Comparison of ENCODE assay signal across 1 cellular context in the genomic region with DNA sequence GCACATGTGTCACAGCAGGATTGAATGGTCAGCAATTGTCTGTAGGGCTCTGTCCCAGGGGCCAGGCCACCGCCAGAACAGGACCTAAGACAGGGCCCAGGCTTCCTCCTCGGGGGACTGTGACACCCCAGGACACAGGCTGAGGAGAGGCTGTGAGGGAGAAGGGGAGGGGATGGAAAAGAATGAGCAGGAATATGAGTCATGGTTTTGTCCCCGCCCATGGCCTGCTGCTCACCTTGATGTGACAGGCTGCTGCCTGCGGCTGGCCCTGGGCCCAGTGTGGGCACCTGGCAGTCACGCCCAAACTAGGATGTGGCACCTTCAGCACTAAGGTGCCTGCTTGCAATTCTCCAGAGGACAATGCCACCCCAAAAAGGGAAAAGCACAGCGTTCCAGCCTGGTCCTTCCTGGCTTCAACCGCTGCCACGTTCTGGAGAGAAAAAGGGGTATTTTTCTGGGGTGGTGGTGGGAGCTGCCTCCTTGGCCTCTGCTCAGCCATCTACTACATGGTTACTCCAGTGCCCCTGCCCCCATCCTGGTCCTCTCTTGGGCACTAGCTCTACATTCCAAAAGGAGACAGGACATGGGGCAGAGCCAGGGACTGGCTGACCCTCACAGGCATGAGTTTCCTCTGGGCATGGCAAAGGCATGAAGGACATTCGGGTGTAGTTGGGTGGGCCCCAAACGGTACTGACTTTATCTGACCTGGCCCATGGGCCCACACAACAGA.
TF ChIP-seq lines count a peak whose summit lies in the region.

No MANE protein-coding gene starts in this region.

TF ChIP-seq in HEK293, 187 proteins besides CTCF, POLR2A, EP300 and RAD21 (continued from another document):
- TF ChIP-seq, protein P1, sequence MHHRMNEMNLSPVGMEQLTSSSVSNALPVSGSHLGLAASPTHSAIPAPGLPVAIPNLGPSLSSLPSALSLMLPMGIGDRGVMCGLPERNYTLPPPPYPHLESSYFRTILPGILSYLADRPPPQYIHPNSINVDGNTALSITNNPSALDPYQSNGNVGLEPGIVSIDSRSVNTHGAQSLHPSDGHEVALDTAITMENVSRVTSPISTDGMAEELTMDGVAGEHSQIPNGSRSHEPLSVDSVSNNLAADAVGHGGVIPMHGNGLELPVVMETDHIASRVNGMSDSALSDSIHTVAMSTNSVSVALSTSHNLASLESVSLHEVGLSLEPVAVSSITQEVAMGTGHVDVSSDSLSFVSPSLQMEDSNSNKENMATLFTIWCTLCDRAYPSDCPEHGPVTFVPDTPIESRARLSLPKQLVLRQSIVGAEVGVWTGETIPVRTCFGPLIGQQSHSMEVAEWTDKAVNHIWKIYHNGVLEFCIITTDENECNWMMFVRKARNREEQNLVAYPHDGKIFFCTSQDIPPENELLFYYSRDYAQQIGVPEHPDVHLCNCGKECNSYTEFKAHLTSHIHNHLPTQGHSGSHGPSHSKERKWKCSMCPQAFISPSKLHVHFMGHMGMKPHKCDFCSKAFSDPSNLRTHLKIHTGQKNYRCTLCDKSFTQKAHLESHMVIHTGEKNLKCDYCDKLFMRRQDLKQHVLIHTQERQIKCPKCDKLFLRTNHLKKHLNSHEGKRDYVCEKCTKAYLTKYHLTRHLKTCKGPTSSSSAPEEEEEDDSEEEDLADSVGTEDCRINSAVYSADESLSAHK (tag by site-specific recombination; IDR thresholded peaks at IDR 0.05) = no peak
- 0 out of 2 replicates have a peak, but pooled peaks have one; percentile 22 for TF ChIP-seq ZFP69B (tag by site-specific recombination; IDR thresholded peaks at IDR 0.05)
- TF ChIP-seq ZNF341 (tag by site-specific recombination; IDR thresholded peaks at IDR 0.05; ENCODE audit: low read depth) = no peak
- TF ChIP-seq, protein P2, sequence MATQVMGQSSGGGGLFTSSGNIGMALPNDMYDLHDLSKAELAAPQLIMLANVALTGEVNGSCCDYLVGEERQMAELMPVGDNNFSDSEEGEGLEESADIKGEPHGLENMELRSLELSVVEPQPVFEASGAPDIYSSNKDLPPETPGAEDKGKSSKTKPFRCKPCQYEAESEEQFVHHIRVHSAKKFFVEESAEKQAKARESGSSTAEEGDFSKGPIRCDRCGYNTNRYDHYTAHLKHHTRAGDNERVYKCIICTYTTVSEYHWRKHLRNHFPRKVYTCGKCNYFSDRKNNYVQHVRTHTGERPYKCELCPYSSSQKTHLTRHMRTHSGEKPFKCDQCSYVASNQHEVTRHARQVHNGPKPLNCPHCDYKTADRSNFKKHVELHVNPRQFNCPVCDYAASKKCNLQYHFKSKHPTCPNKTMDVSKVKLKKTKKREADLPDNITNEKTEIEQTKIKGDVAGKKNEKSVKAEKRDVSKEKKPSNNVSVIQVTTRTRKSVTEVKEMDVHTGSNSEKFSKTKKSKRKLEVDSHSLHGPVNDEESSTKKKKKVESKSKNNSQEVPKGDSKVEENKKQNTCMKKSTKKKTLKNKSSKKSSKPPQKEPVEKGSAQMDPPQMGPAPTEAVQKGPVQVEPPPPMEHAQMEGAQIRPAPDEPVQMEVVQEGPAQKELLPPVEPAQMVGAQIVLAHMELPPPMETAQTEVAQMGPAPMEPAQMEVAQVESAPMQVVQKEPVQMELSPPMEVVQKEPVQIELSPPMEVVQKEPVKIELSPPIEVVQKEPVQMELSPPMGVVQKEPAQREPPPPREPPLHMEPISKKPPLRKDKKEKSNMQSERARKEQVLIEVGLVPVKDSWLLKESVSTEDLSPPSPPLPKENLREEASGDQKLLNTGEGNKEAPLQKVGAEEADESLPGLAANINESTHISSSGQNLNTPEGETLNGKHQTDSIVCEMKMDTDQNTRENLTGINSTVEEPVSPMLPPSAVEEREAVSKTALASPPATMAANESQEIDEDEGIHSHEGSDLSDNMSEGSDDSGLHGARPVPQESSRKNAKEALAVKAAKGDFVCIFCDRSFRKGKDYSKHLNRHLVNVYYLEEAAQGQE (tag by site-specific recombination; IDR thresholded peaks at IDR 0.05) = no peak
- no peak for TF ChIP-seq ZNF670 (tag by site-specific recombination; IDR thresholded peaks at IDR 0.05; ENCODE audit: low read depth)
- TF ChIP-seq ZNF624 (tag by site-specific recombination; IDR thresholded peaks at IDR 0.05) = no peak
- TF ChIP-seq, protein P3, sequence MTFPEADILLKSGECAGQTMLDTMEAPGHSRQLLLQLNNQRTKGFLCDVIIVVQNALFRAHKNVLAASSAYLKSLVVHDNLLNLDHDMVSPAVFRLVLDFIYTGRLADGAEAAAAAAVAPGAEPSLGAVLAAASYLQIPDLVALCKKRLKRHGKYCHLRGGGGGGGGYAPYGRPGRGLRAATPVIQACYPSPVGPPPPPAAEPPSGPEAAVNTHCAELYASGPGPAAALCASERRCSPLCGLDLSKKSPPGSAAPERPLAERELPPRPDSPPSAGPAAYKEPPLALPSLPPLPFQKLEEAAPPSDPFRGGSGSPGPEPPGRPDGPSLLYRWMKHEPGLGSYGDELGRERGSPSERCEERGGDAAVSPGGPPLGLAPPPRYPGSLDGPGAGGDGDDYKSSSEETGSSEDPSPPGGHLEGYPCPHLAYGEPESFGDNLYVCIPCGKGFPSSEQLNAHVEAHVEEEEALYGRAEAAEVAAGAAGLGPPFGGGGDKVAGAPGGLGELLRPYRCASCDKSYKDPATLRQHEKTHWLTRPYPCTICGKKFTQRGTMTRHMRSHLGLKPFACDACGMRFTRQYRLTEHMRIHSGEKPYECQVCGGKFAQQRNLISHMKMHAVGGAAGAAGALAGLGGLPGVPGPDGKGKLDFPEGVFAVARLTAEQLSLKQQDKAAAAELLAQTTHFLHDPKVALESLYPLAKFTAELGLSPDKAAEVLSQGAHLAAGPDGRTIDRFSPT (tag by site-specific recombination; IDR thresholded peaks at IDR 0.05) = no peak
- TF ChIP-seq ZNF792 (tag by site-specific recombination; IDR thresholded peaks at IDR 0.05) = no peak
- TF ChIP-seq, protein P4, sequence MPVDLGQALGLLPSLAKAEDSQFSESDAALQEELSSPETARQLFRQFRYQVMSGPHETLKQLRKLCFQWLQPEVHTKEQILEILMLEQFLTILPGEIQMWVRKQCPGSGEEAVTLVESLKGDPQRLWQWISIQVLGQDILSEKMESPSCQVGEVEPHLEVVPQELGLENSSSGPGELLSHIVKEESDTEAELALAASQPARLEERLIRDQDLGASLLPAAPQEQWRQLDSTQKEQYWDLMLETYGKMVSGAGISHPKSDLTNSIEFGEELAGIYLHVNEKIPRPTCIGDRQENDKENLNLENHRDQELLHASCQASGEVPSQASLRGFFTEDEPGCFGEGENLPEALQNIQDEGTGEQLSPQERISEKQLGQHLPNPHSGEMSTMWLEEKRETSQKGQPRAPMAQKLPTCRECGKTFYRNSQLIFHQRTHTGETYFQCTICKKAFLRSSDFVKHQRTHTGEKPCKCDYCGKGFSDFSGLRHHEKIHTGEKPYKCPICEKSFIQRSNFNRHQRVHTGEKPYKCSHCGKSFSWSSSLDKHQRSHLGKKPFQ (tag by site-specific recombination; IDR thresholded peaks at IDR 0.05) = no peak
- no peak for TF ChIP-seq ZNF777 (tag by site-specific recombination; IDR thresholded peaks at IDR 0.05; ENCODE audit: borderline replicate concordance)
- TF ChIP-seq, protein P5, sequence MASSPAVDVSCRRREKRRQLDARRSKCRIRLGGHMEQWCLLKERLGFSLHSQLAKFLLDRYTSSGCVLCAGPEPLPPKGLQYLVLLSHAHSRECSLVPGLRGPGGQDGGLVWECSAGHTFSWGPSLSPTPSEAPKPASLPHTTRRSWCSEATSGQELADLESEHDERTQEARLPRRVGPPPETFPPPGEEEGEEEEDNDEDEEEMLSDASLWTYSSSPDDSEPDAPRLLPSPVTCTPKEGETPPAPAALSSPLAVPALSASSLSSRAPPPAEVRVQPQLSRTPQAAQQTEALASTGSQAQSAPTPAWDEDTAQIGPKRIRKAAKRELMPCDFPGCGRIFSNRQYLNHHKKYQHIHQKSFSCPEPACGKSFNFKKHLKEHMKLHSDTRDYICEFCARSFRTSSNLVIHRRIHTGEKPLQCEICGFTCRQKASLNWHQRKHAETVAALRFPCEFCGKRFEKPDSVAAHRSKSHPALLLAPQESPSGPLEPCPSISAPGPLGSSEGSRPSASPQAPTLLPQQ (tag by site-specific recombination; IDR thresholded peaks at IDR 0.05) = peak; percentile 40
- TF ChIP-seq ZNF155 (tag by site-specific recombination; IDR thresholded peaks at IDR 0.05) = no peak
- no peak for TF ChIP-seq ZNF548 (tag by site-specific recombination; IDR thresholded peaks at IDR 0.05)
- no peak for TF ChIP-seq SP2 (tag by site-specific recombination; IDR thresholded peaks at IDR 0.05)
- TF ChIP-seq ZBTB8A (tag by site-specific recombination; IDR thresholded peaks at IDR 0.05) = no peak
- no peak for TF ChIP-seq ZNF211 (tag by site-specific recombination; IDR thresholded peaks at IDR 0.05; ENCODE audit: low read depth)
- TF ChIP-seq, protein P6, sequence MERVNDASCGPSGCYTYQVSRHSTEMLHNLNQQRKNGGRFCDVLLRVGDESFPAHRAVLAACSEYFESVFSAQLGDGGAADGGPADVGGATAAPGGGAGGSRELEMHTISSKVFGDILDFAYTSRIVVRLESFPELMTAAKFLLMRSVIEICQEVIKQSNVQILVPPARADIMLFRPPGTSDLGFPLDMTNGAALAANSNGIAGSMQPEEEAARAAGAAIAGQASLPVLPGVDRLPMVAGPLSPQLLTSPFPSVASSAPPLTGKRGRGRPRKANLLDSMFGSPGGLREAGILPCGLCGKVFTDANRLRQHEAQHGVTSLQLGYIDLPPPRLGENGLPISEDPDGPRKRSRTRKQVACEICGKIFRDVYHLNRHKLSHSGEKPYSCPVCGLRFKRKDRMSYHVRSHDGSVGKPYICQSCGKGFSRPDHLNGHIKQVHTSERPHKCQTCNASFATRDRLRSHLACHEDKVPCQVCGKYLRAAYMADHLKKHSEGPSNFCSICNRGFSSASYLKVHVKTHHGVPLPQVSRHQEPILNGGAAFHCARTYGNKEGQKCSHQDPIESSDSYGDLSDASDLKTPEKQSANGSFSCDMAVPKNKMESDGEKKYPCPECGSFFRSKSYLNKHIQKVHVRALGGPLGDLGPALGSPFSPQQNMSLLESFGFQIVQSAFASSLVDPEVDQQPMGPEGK (tag by site-specific recombination; IDR thresholded peaks at IDR 0.05) = 0 out of 2 replicates have a peak, but pooled peaks have one; percentile 11
- TF ChIP-seq GLIS1 (tag by site-specific recombination; IDR thresholded peaks at IDR 0.05) = no peak
- TF ChIP-seq, protein P7, sequence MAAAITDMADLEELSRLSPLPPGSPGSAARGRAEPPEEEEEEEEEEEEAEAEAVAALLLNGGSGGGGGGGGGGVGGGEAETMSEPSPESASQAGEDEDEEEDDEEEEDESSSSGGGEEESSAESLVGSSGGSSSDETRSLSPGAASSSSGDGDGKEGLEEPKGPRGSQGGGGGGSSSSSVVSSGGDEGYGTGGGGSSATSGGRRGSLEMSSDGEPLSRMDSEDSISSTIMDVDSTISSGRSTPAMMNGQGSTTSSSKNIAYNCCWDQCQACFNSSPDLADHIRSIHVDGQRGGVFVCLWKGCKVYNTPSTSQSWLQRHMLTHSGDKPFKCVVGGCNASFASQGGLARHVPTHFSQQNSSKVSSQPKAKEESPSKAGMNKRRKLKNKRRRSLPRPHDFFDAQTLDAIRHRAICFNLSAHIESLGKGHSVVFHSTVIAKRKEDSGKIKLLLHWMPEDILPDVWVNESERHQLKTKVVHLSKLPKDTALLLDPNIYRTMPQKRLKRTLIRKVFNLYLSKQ (tag by site-specific recombination; IDR thresholded peaks at IDR 0.05; ENCODE audit: borderline replicate concordance) = no peak
- peak; percentile 50; the same call in 1 of the 2 replicates for TF ChIP-seq ZNF10 (tag by site-specific recombination; IDR thresholded peaks at IDR 0.05)
- TF ChIP-seq, protein P8, sequence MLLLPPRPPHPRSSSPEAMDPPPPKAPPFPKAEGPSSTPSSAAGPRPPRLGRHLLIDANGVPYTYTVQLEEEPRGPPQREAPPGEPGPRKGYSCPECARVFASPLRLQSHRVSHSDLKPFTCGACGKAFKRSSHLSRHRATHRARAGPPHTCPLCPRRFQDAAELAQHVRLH (tag by site-specific recombination; IDR thresholded peaks at IDR 0.05) = no peak
- TF ChIP-seq, protein P9, sequence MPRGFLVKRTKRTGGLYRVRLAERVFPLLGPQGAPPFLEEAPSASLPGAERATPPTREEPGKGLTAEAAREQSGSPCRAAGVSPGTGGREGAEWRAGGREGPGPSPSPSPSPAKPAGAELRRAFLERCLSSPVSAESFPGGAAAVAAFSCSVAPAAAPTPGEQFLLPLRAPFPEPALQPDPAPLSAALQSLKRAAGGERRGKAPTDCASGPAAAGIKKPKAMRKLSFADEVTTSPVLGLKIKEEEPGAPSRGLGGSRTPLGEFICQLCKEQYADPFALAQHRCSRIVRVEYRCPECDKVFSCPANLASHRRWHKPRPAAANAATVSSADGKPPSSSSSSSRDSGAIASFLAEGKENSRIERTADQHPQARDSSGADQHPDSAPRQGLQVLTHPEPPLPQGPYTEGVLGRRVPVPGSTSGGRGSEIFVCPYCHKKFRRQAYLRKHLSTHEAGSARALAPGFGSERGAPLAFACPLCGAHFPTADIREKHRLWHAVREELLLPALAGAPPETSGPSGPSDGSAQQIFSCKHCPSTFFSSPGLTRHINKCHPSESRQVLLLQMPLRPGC (tag by site-specific recombination; IDR thresholded peaks at IDR 0.05) = no peak
- TF ChIP-seq SCRT1 (tag by site-specific recombination; IDR thresholded peaks at IDR 0.05; ENCODE audit: borderline replicate concordance) = no peak
- TF ChIP-seq GFI1B (tag by site-specific recombination; IDR thresholded peaks at IDR 0.05) = no peak
- TF ChIP-seq KLF7 (tag by site-specific recombination; IDR thresholded peaks at IDR 0.05; ENCODE audit: borderline replicate concordance) = no peak
- TF ChIP-seq ZXDB (tag by site-specific recombination; IDR thresholded peaks at IDR 0.05) = no peak
- TF ChIP-seq ZIC2 (tag by site-specific recombination; IDR thresholded peaks at IDR 0.05) = peak; percentile 52
